ENCODE assay signal across 8 cellular contexts in the genomic region with DNA sequence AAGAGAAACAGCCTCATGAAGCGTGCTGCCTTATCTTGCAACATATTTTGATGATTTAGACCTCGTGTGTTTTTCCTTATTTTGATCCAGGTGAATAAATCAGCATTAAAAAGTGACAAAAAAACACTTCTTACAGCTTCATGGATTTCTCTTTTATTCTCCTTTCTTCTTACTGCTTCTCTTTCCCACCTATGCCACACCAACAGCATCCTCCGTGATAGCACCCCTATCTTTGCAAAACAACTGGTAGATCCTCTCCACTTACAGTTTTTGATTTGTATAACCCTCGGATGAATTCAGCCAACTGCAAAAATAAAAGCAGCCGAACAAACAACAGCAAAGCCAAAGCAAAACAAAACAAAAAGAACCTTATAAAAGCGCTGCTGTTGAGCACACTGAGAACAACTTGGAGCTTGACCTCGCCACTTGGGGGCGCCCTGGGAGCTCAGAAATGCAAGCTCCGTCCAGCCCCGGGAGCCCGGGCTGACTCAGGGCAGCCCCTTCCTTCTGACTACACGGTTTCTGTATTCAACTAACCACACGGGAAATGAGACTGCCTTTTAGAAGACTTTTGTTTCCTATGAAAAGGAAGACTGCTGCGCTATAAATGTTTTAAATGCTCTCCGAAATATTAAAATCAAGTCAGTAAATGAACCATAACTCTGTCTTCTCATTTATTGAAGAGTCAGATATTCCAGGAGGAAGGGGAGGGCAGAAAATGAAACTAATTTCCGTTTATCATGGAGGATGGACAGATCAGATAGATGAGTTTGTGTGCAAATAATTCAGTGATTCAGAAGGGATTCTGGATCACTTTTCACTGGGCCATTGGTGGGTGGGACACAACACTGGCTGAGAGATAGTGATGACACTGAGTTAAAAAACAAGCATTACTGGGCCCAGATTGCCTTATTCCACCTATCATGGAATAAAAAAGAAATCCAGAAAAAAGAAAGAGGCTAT.
A peak's percentile ranks its signal among the peaks of the same experiment; 100 is the strongest.
DNase-seq lines count a peak whose midpoint lies in the region; ATAC-seq and TF ChIP-seq lines count a peak whose summit lies in the region.
"Not testable (repeated sequence)": the region's sequence is repeated elsewhere in the genome, so short reads cannot be mapped to it uniquely, and the experiment has no call there.

No MANE protein-coding gene starts in this region.

- H3K27me3 Mint-ChIP-seq in endodermal cell (ENCODE audit: insufficient read depth) = peaks cover 24% of the 10 kb centered on the region
- H3K27me3 Mint-ChIP-seq in naive B cell = not testable (repeated sequence)

- H3K4me1 Mint-ChIP-seq in endodermal cell, naive B cell: not testable (repeated sequence)

- H3K4me3 ChIP-seq in AG10803 (ENCODE audit: low read length); OCI-LY3 (ENCODE audit: low read length); endodermal cell (ENCODE audit: low read length): not testable (repeated sequence)

- not testable (repeated sequence) for H3K4me2 ChIP-seq in OCI-LY3 (ENCODE audit: low read length)

- not testable (repeated sequence) for H3K9me3 Mint-ChIP-seq in endodermal cell, naive B cell

- H3K36me3 ChIP-seq in OCI-LY3 (replicated peaks; ENCODE audit: low read depth, low read length); endodermal cell (ENCODE audit: control insufficient read depth, insufficient read depth, low read length): not testable (repeated sequence)

- H3K27me3 ChIP-seq in OCI-LY3 (ENCODE audit: low read depth, low read length); endodermal cell (ENCODE audit: control insufficient read depth, insufficient read depth, low read length, poor library complexity, severe bottlenecking): not testable (repeated sequence)

- not testable (repeated sequence) for H3K79me2 ChIP-seq in OCI-LY3 (ENCODE audit: low read length)

- H3K4me1 ChIP-seq in OCI-LY3 (ENCODE audit: low read length); endodermal cell (ENCODE audit: control insufficient read depth, insufficient read depth, low read length): not testable (repeated sequence)

- H3K36me3 Mint-ChIP-seq in endodermal cell (ENCODE audit: low read depth); naive B cell: not testable (repeated sequence)

- ATAC-seq in GM19043 (IDR thresholded peaks at IDR 0.05; ENCODE audit: low read depth, unreplicated experiment) (peak; percentile 100), HG02870 (IDR thresholded peaks at IDR 0.05; ENCODE audit: unreplicated experiment) (peak; percentile 94), naive B cell (ENCODE audit: low read depth in 2 of 2) (peak; percentile 50 to 75)

- not testable (repeated sequence) for H3K27ac Mint-ChIP-seq in endodermal cell, naive B cell

- H3K27ac ChIP-seq in OCI-LY3 (ENCODE audit: low read length); endodermal cell (ENCODE audit: low read depth, low read length): not testable (repeated sequence)

- not testable (repeated sequence) for H3K4me3 Mint-ChIP-seq in endodermal cell
- H3K4me3 Mint-ChIP-seq in naive B cell = peak overlapping the region in 1 of 8 donors; percentile 0

- H3K9me3 ChIP-seq in OCI-LY3 (ENCODE audit: insufficient read depth, low read length); endodermal cell (ENCODE audit: control insufficient read depth, low read length): not testable (repeated sequence)

- H4K20me1 ChIP-seq in OCI-LY3 (ENCODE audit: insufficient read depth, low read length) = not testable (repeated sequence)

- 35% methylated on average over 6 of the region's 16 CpGs; no CpG with 5 or more reads in 1 of the 2 experiments for WGBS in endodermal cell (ENCODE audit: insufficient coverage in 1 of 2, insufficient read length in 1 of 2), 2 experiments

- H3K9ac ChIP-seq in OCI-LY3 (ENCODE audit: low read length); endodermal cell (ENCODE audit: extremely low read depth, low read length, poor library complexity, severe bottlenecking): not testable (repeated sequence)

- TF ChIP-seq CTCF in AG10803 (conservative IDR thresholded peaks at IDR 0.05; ENCODE audit: low read length) = peak; percentile 33
- TF ChIP-seq CTCF in OCI-LY3 (IDR thresholded peaks at IDR 0.05; ENCODE audit: low read depth, low read length) = peak; percentile 25; the same call in 1 of the 2 replicates
- TF ChIP-seq CTCF in endodermal cell (conservative IDR thresholded peaks at IDR 0.05) = peak; percentile 71

- not testable (repeated sequence) for H2AFZ ChIP-seq in OCI-LY3 (ENCODE audit: low read depth, low read length)

- DNase-seq in AG10803 (ENCODE audit: low read depth); endodermal cell: not testable (repeated sequence)
- DNase-seq in activated T-cell treated with anti-CD3 and anti-CD28 coated beads for 1 hour (ENCODE audit: low read depth) = peak; percentile 89
- DNase-seq in naive B cell = peak; percentile 51
- DNase-seq in stimulated activated CD8-positive, alpha-beta memory T cell treated with anti-CD3 and anti-CD28 coated beads, Interleukin-12 subunit alpha, Interleukin-12 subunit beta, amount 100 ng/mL, for 1 hour (ENCODE audit: low read depth) = peak; percentile 72
